Comparison of ENCODE assay signal across 1 cellular context in the genomic region with DNA sequence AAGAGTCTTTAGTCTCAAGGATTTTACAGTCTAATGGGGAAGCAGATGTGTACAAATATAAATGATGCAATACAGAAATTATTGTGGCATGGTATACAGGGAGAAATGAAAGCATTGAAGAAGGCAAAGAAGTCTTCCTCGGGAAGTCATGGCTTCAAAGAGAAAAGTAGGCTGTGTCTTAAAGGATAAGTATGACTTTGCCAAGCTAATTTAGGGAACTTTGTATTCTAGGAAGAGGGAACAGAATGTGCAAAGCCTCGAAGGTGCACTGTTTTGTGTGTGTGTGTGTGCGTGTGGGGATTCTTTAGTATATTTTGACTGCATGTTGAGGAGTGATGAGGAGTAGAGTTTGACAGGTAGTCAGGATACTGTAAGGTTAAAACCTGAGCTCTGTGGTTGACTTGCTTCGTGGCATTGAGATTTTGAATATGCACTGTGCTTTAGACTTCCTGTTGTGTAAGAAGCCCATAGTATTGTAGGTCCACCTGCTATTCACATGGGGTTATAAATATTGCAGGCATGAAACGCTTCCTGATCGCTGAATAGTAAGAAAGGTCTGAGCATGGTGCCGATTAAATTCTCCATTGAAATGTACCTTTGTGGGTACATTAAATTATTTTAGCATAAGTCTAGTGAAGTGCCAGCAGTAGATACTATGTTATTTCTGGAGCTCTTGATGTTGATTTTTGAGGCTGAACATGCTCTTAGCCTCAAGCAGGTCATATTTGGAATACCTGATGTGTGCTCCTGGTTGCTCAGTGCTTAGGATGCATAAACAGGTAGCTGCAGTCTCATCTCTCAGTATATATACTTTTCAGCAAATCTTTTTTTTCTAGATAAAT.
TF ChIP-seq lines count a peak whose summit lies in the region.

No MANE protein-coding gene starts in this region.

TF ChIP-seq in K562, 482 proteins besides CTCF, POLR2A, EP300 and RAD21 (continued from another document):
- TF ChIP-seq, protein P1, sequence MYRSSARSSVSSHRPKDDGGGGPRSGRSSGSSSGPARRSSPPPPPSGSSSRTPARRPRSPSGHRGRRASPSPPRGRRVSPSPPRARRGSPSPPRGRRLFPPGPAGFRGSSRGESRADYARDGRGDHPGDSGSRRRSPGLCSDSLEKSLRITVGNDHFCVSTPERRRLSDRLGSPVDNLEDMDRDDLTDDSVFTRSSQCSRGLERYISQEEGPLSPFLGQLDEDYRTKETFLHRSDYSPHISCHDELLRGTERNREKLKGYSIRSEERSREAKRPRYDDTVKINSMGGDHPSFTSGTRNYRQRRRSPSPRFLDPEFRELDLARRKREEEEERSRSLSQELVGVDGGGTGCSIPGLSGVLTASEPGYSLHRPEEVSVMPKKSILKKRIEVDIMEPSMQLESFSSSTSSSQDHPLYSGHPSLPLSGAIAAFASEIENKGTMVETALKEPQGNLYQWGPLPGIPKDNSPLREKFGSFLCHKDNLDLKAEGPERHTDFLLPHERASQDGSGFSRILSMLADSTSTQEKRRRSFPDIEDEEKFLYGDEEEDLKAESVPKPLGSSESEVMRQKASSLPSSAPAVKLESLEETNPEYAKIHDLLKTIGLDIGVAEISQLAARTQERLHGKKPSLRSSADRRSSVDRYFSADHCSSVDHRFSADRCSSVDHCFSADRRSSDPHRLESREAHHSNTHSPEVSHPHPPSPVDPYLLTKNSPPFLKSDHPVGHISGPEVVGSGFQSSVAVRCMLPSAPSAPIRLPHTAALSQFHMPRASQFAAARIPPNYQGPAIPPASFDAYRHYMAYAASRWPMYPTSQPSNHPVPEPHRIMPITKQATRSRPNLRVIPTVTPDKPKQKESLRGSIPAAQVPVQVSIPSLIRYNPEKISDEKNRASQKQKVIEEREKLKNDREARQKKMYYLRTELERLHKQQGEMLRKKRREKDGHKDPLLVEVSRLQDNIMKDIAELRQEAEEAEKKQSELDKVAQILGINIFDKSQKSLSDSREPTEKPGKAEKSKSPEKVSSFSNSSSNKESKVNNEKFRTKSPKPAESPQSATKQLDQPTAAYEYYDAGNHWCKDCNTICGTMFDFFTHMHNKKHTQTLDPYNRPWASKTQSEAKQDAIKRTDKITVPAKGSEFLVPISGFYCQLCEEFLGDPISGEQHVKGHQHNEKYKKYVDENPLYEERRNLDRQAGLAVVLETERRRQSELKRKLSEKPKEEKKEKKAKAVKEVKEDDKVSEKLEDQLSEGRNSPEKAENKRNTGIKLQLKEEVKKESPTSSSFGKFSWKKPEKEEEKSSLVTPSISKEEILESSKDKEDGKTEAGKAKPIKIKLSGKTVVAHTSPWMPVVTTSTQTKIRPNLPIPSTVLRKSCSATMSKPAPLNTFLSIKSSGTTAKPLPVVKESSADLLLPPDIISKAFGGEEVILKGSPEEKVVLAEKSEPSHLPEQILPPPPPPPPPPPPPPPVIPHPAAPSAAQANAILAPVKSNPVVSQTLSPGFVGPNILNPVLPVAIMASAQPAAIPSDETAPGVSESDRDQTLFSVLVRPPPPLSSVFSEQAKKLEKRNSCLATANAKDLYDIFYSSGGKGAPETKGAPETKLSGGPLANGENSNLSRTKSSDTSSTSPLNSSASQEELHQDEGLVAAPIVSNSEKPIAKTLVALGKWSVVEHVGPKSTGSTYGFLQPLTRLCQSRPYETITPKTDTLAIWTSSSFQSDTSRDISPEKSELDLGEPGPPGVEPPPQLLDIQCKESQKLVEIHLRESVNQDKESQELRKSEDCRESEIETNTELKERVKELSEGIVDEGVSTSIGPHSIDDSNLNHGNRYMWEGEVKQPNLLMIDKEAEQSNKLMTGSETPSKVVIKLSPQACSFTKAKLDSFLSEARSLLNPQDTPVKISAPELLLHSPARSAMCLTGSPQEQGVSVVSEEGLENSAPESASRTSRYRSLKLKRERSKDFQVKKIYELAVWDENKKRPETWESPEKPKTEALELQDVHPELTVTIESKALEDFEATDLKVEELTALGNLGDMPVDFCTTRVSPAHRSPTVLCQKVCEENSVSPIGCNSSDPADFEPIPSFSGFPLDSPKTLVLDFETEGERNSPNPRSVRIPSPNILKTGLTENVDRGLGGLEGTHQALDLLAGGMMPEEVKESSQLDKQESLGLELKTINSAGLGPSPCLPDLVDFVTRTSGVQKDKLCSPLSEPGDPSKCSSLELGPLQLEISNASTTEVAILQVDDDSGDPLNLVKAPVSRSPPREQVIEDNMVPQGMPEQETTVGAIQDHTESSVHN (IDR thresholded peaks at IDR 0.05; ENCODE audit: borderline replicate concordance in 1 of 2, low read depth in 1 of 2), result no peak
